1 cellular context compared by ENCODE assay signal in genomic region chr6:163956571-163957407, GRCh38.
TF ChIP-seq lines count a peak whose summit lies in the region.

No MANE protein-coding gene starts in this region.

TF ChIP-seq in GM12878, 131 proteins besides CTCF, POLR2A, EP300 and RAD21 (continued from another document):
- TF ChIP-seq IRF4 (IDR thresholded peaks at IDR 0.05; ENCODE audit: low read depth, low read length) (0 out of 2 replicates have a peak, but pooled peaks have one; percentile 41), SRF (IDR thresholded peaks at IDR 0.05; ENCODE audit: low read depth in 2 of 2, low read length in 2 of 2) (no peak), MEF2B (IDR thresholded peaks at IDR 0.05; ENCODE audit: partially characterized antibody, poor library complexity, severe bottlenecking) (no peak), CREB1 (IDR thresholded peaks at IDR 0.05; ENCODE audit: low read depth) (peak; percentile 53; the same call in 1 of the 2 replicates), KLF5 (IDR thresholded peaks at IDR 0.05; ENCODE audit: partially characterized antibody) (no peak), RBBP5 (conservative IDR thresholded peaks at IDR 0.05) (no peak), RELA (IDR thresholded peaks at IDR 0.05; ENCODE audit: borderline replicate concordance, partially characterized antibody) (no peak), ZNF207 (IDR thresholded peaks at IDR 0.05; ENCODE audit: borderline replicate concordance) (no peak), MEF2A (IDR thresholded peaks at IDR 0.05; ENCODE audit: insufficient read depth, low read depth, low read length) (no peak), SKIL (IDR thresholded peaks at IDR 0.05; ENCODE audit: low read depth, poor library complexity, severe bottlenecking) (peak; percentile 12), MLLT1 (IDR thresholded peaks at IDR 0.05) (no peak), ESRRA (IDR thresholded peaks at IDR 0.05; ENCODE audit: low read length) (peak; percentile 92; the same call in 1 of the 2 replicates), HSF1 (IDR thresholded peaks at IDR 0.05; ENCODE audit: low read depth, low read length) (no peak), FOXK2 (IDR thresholded peaks at IDR 0.05) (no peak), KDM1A (IDR thresholded peaks at IDR 0.05; ENCODE audit: borderline replicate concordance) (no peak), NFXL1 (IDR thresholded peaks at IDR 0.05; ENCODE audit: borderline replicate concordance) (no peak), TAF1 (IDR thresholded peaks at IDR 0.05; ENCODE audit: borderline replicate concordance, low read depth, low read length) (no peak), IRF3 (IDR thresholded peaks at IDR 0.05) (no peak), SIX5 (IDR thresholded peaks at IDR 0.05; ENCODE audit: low read depth, low read length, severe bottlenecking) (no peak), NR2F1 (conservative IDR thresholded peaks at IDR 0.05) (no peak), CBFB (IDR thresholded peaks at IDR 0.05; ENCODE audit: low read depth) (no peak), YBX1 (IDR thresholded peaks at IDR 0.05) (no peak), SMAD5 (IDR thresholded peaks at IDR 0.05; ENCODE audit: low read depth) (no peak), ATF2 (IDR thresholded peaks at IDR 0.05; ENCODE audit: low read length) (no peak), TCF12 (IDR thresholded peaks at IDR 0.05; ENCODE audit: low read depth, low read length) (no peak), ZSCAN29 (IDR thresholded peaks at IDR 0.05) (no peak), MXI1 (IDR thresholded peaks at IDR 0.05; ENCODE audit: low read depth, low read length) (no peak), SMARCA5 (IDR thresholded peaks at IDR 0.05) (peak; percentile 29; the same call in 1 of the 2 replicates), DPF2 (IDR thresholded peaks at IDR 0.05) (no peak), SPI1 (IDR thresholded peaks at IDR 0.05; ENCODE audit: borderline replicate concordance, insufficient read depth, low read depth, low read length) (no peak), TARDBP (IDR thresholded peaks at IDR 0.05; ENCODE audit: borderline replicate concordance) (no peak), CHD1 (IDR thresholded peaks at IDR 0.05; ENCODE audit: low read depth, low read length) (no peak), HDAC6 (IDR thresholded peaks at IDR 0.05; ENCODE audit: unreplicated experiment) (no peak), TCF7 (IDR thresholded peaks at IDR 0.05; ENCODE audit: borderline replicate concordance) (no peak)
- TF ChIP-seq, protein P1, sequence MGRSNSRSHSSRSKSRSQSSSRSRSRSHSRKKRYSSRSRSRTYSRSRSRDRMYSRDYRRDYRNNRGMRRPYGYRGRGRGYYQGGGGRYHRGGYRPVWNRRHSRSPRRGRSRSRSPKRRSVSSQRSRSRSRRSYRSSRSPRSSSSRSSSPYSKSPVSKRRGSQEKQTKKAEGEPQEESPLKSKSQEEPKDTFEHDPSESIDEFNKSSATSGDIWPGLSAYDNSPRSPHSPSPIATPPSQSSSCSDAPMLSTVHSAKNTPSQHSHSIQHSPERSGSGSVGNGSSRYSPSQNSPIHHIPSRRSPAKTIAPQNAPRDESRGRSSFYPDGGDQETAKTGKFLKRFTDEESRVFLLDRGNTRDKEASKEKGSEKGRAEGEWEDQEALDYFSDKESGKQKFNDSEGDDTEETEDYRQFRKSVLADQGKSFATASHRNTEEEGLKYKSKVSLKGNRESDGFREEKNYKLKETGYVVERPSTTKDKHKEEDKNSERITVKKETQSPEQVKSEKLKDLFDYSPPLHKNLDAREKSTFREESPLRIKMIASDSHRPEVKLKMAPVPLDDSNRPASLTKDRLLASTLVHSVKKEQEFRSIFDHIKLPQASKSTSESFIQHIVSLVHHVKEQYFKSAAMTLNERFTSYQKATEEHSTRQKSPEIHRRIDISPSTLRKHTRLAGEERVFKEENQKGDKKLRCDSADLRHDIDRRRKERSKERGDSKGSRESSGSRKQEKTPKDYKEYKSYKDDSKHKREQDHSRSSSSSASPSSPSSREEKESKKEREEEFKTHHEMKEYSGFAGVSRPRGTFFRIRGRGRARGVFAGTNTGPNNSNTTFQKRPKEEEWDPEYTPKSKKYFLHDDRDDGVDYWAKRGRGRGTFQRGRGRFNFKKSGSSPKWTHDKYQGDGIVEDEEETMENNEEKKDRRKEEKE (IDR thresholded peaks at IDR 0.05): no peak
- TF ChIP-seq, protein P2, sequence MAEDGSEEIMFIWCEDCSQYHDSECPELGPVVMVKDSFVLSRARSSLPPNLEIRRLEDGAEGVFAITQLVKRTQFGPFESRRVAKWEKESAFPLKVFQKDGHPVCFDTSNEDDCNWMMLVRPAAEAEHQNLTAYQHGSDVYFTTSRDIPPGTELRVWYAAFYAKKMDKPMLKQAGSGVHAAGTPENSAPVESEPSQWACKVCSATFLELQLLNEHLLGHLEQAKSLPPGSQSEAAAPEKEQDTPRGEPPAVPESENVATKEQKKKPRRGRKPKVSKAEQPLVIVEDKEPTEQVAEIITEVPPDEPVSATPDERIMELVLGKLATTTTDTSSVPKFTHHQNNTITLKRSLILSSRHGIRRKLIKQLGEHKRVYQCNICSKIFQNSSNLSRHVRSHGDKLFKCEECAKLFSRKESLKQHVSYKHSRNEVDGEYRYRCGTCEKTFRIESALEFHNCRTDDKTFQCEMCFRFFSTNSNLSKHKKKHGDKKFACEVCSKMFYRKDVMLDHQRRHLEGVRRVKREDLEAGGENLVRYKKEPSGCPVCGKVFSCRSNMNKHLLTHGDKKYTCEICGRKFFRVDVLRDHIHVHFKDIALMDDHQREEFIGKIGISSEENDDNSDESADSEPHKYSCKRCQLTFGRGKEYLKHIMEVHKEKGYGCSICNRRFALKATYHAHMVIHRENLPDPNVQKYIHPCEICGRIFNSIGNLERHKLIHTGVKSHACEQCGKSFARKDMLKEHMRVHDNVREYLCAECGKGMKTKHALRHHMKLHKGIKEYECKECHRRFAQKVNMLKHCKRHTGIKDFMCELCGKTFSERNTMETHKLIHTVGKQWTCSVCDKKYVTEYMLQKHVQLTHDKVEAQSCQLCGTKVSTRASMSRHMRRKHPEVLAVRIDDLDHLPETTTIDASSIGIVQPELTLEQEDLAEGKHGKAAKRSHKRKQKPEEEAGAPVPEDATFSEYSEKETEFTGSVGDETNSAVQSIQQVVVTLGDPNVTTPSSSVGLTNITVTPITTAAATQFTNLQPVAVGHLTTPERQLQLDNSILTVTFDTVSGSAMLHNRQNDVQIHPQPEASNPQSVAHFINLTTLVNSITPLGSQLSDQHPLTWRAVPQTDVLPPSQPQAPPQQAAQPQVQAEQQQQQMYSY (CRISPR knock-in tag; IDR thresholded peaks at IDR 0.05): no peak
- TF ChIP-seq, protein P3, sequence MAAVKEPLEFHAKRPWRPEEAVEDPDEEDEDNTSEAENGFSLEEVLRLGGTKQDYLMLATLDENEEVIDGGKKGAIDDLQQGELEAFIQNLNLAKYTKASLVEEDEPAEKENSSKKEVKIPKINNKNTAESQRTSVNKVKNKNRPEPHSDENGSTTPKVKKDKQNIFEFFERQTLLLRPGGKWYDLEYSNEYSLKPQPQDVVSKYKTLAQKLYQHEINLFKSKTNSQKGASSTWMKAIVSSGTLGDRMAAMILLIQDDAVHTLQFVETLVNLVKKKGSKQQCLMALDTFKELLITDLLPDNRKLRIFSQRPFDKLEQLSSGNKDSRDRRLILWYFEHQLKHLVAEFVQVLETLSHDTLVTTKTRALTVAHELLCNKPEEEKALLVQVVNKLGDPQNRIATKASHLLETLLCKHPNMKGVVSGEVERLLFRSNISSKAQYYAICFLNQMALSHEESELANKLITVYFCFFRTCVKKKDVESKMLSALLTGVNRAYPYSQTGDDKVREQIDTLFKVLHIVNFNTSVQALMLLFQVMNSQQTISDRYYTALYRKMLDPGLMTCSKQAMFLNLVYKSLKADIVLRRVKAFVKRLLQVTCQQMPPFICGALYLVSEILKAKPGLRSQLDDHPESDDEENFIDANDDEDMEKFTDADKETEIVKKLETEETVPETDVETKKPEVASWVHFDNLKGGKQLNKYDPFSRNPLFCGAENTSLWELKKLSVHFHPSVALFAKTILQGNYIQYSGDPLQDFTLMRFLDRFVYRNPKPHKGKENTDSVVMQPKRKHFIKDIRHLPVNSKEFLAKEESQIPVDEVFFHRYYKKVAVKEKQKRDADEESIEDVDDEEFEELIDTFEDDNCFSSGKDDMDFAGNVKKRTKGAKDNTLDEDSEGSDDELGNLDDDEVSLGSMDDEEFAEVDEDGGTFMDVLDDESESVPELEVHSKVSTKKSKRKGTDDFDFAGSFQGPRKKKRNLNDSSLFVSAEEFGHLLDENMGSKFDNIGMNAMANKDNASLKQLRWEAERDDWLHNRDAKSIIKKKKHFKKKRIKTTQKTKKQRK (IDR thresholded peaks at IDR 0.05; ENCODE audit: low read depth, low read length): no peak
